2 cellular contexts compared by ENCODE assay signal in the genomic region with DNA sequence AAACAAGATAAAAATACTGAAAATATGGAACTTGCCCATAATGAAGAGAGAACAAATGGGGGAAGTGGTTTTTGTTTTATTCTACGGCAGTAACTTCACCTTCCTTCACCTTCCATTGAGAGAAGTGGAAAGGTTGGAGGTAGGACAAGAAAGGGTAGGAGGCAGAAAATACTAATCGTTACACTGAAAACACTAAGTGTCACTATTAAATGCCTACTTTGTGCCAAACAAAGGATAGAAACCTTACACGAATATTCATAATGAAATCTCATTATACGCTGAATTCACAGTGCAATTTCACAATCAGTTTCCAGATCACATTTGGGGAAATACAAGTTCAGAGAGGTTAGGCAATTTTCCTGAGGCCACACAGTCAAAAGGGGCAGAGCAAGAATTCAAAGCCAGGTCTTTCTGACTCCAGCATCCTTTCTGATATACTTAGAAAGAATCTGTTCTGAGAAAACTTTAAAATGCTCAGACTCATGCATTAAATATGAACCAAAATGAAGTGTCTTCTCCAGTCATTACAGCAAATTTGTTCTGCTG.
TF ChIP-seq lines count a peak whose summit lies in the region.

No MANE protein-coding gene starts in this region.

TF ChIP-seq in IMR-90, 13 proteins besides CTCF, POLR2A, EP300 and RAD21:
- TF ChIP-seq MAZ (IDR thresholded peaks at IDR 0.05; ENCODE audit: borderline replicate concordance, low read depth, low read length) = no peak
- TF ChIP-seq CEBPB (IDR thresholded peaks at IDR 0.05; ENCODE audit: low read depth, low read length) = 0 out of 2 replicates have a peak, but pooled peaks have one; percentile 1
TF ChIP-seq in IMR-90: peak in this region for 1.

TF ChIP-seq in H1, 55 proteins besides CTCF, POLR2A, EP300 and RAD21:
- TF ChIP-seq TAF7 (optimal IDR thresholded peaks at IDR 0.05; ENCODE audit: borderline replicate concordance, low read depth, low read length) (no peak), CEBPB (IDR thresholded peaks at IDR 0.05; ENCODE audit: low read depth, low read length) (no peak), KDM4A (IDR thresholded peaks at IDR 0.05; ENCODE audit: low read depth, low read length, severe bottlenecking) (no peak), KDM1A (IDR thresholded peaks at IDR 0.05; ENCODE audit: borderline replicate concordance, low read length) (peak; percentile 78; the same call in 1 of the 2 replicates), POU5F1 (IDR thresholded peaks at IDR 0.05; ENCODE audit: low read depth, low read length) (no peak), NRF1 (IDR thresholded peaks at IDR 0.05; ENCODE audit: low read depth, low read length) (no peak), SP1 (IDR thresholded peaks at IDR 0.05; ENCODE audit: low read depth, low read length) (no peak), SUZ12 (IDR thresholded peaks at IDR 0.05; ENCODE audit: low read length) (no peak), CBX8 (IDR thresholded peaks at IDR 0.05; ENCODE audit: borderline replicate concordance, low read depth, low read length) (no peak), HDAC2 (IDR thresholded peaks at IDR 0.05; ENCODE audit: borderline replicate concordance in 1 of 2, low read depth in 2 of 2, low read length in 2 of 2) (0 out of 4 replicates have a peak, but pooled peaks of 1 of the 2 experiments have one; percentile 63), TAF1 (IDR thresholded peaks at IDR 0.05; ENCODE audit: low read depth, low read length) (no peak), SIN3A (conservative IDR thresholded peaks at IDR 0.05 in 1 of 2, IDR thresholded peaks at IDR 0.05 in 1 of 2; ENCODE audit: low read depth in 1 of 2, low read length in 2 of 2) (no peak), NANOG (IDR thresholded peaks at IDR 0.05; ENCODE audit: insufficient read depth, low read depth, low read length, poor library complexity, severe bottlenecking) (no peak)
